27 cellular contexts compared by ENCODE assay signal in genomic region chr7:102006695-102007094, GRCh38.
"Had no signal": no experiment of that assay in that cellular context is flagged by ENCODE, and none has a peak within 500 bp of the region (broad histone marks: within the 10 kb centered on the region; RNA-seq: fewer than 3 reads in every experiment).

No MANE protein-coding gene starts in this region.

- H3K27me3 Mint-ChIP-seq: dendritic cell treated with granulocyte-macrophage colony-stimulating factor and Interleukin-4, amounts not matched to agents 40 ng/mL and 50 ng/mL, for 4 days; effector memory CD8-positive, alpha-beta T cell; naive thymus-derived CD8-positive, alpha-beta T cell had no signal

- H3K36me3 ChIP-seq: esophagus squamous epithelium, gastroesophageal sphincter, left lung, prostate gland, right lobe of liver, thoracic aorta, transverse colon had no signal

- H3K4me3 Mint-ChIP-seq: dendritic cell treated with granulocyte-macrophage colony-stimulating factor and Interleukin-4, amounts not matched to agents 40 ng/mL and 50 ng/mL, for 4 days; effector memory CD8-positive, alpha-beta T cell; naive thymus-derived CD8-positive, alpha-beta T cell; neural crest cell had no signal

- H3K9me3 Mint-ChIP-seq: dendritic cell treated with granulocyte-macrophage colony-stimulating factor and Interleukin-4, amounts not matched to agents 40 ng/mL and 50 ng/mL, for 4 days; effector memory CD8-positive, alpha-beta T cell; naive thymus-derived CD8-positive, alpha-beta T cell; neural crest cell had no signal

- DNase-seq: cerebellar nuclear complex; effector memory CD8-positive, alpha-beta T cell; esophagus squamous epithelium; foreskin fibroblast; glutamatergic neuron; islet precursor cell; left lung; lower lobe of right lung; mesendoderm; mucosa of descending colon; naive thymus-derived CD8-positive, alpha-beta T cell; occipital lobe; right lobe of liver; spleen; stimulated activated CD4-positive, alpha-beta T cell treated with anti-CD3 and anti-CD28 coated beads, Interleukin-15, amount 100 ng/mL, for 24 hours; stimulated activated CD4-positive, alpha-beta T cell treated with anti-CD3 and anti-CD28 coated beads, Interleukin-1b, Interleukin-23, amount 100 ng/mL, for 48 hours; stimulated activated CD4-positive, alpha-beta T cell treated with anti-CD3 and anti-CD28 coated beads, Interleukin-4, amount 100 ng/mL, for 4 hours; stimulated activated naive CD4-positive, alpha-beta T cell; stomach; substantia nigra; transverse colon had no signal

- ATAC-seq: effector memory CD8-positive, alpha-beta T cell; gastroesophageal sphincter; left lung; lower lobe of right lung; mucosa of descending colon; naive thymus-derived CD8-positive, alpha-beta T cell; right lobe of liver had no signal

- H3K9me3 ChIP-seq: esophagus squamous epithelium, gastroesophageal sphincter, left lung, lower lobe of right lung, mucosa of descending colon, prostate gland, right lobe of liver, spleen, stomach, thoracic aorta, transverse colon had no signal

- H3K4me3 ChIP-seq: esophagus squamous epithelium, gastroesophageal sphincter, left lung, lower lobe of right lung, mucosa of descending colon, prostate gland, right lobe of liver, spleen, stomach, thoracic aorta, transverse colon had no signal

- H3K27me3 ChIP-seq: esophagus squamous epithelium, gastroesophageal sphincter, left lung, right lobe of liver, spleen, stomach, transverse colon had no signal

- H3K4me1 ChIP-seq: left lung, lower lobe of right lung, parathyroid adenoma, prostate gland, right lobe of liver, spleen had no signal

- H3K27ac Mint-ChIP-seq: dendritic cell treated with granulocyte-macrophage colony-stimulating factor and Interleukin-4, amounts not matched to agents 40 ng/mL and 50 ng/mL, for 4 days; effector memory CD8-positive, alpha-beta T cell had no signal
